26 cellular contexts compared by ENCODE assay signal in genomic region chr6:136163260-136163659, GRCh38.
"Had no signal": no experiment of that assay in that cellular context is flagged by ENCODE, and none has a peak within 500 bp of the region (broad histone marks: within the 10 kb centered on the region; RNA-seq: fewer than 3 reads in every experiment).

No MANE protein-coding gene starts in this region.

- ATAC-seq: stimulated activated effector memory CD8-positive, alpha-beta T cell treated with anti-CD3 and anti-CD28 coated beads, Interleukin-12 subunit alpha, Interleukin-12 subunit beta, amount 100 ng/mL, for 72 hours; stimulated activated memory B cell treated with anti-CD40 and anti-IgM and Interleukin-4, amounts not matched to agents 10 μg/mL and 1 μg/mL and 100 μg/mL, for 72 hours; stimulated activated naive B cell treated with anti-CD40 and anti-IgM and Interleukin-4, amounts not matched to agents 10 μg/mL and 1 μg/mL and 100 μg/mL, for 72 hours; stimulated activated naive CD8-positive, alpha-beta T cell treated with anti-CD3 and anti-CD28 coated beads, Interleukin-15, amount 100 ng/mL, for 72 hours; stimulated activated naive CD8-positive, alpha-beta T cell treated with anti-CD3 and anti-CD28 coated beads, Interleukin-15, Interleukin-2, amounts not matched to agents 100 U/mL and 50 U/mL, for 24 hours; upper lobe of right lung had no signal

- FAIRE-seq: urothelium cell line had no signal

- H3K36me3 ChIP-seq: thoracic aorta, thyroid gland, tibial artery, transverse colon, upper lobe of left lung, upper lobe of right lung, uterus, vagina had no signal

- H3K4me1 ChIP-seq: thyroid gland, tibial artery, transverse colon, upper lobe of left lung had no signal

- DNase-seq: stimulated activated CD4-positive, alpha-beta T cell treated with anti-CD3 and anti-CD28 coated beads, Interleukin-2, amount 100 ng/mL, for 48 hours; stimulated activated CD4-positive, alpha-beta T cell treated with anti-CD3 and anti-CD28 coated beads, Interleukin-4, amount 100 ng/mL, for 1 hour; stimulated activated CD4-positive, alpha-beta T cell treated with anti-CD3 and anti-CD28 coated beads, Interleukin-4, amount 100 ng/mL, for 24 hours; stimulated activated CD4-positive, alpha-beta T cell treated with anti-CD3 and anti-CD28 coated beads, Interleukin-4, amount 100 ng/mL, for 4 hours; stimulated activated CD8-positive, alpha-beta memory T cell treated with anti-CD3 and anti-CD28 coated beads, Interleukin-4, amount 100 ng/mL, for 48 hours; stimulated activated naive B cell treated with anti-CD40 and anti-IgM and Interleukin-4, amounts not matched to agents 10 μg/mL and 1 μg/mL and 100 μg/mL, for 72 hours; stimulated activated naive CD4-positive, alpha-beta T cell; stimulated activated naive CD4-positive, alpha-beta T cell treated with Interleukin-2 at 50 U/mL for 16 hours; stimulated activated naive CD8-positive, alpha-beta T cell treated with anti-CD3 and anti-CD28 coated beads, Interleukin-15, amount 100 ng/mL, for 72 hours; stimulated activated naive CD8-positive, alpha-beta T cell treated with anti-CD3 and anti-CD28 coated beads, Interleukin-15, Interleukin-2, amounts not matched to agents 100 U/mL and 50 U/mL, for 24 hours; stomach; substantia nigra; testis; thyroid gland; tibial artery; transverse colon; trophoblast cell; upper lobe of right lung; uterus had no signal

- H3K27me3 ChIP-seq: stomach, testis, thyroid gland, tibial artery, tibial nerve, transverse colon, upper lobe of left lung, upper lobe of right lung, uterus, vagina had no signal

- H3K9me3 ChIP-seq: stomach, testis, thoracic aorta, thyroid gland, tibial artery, tibial nerve, transverse colon, upper lobe of left lung, upper lobe of right lung, uterus, vagina had no signal

- H3K27ac ChIP-seq: stomach, testis, thoracic aorta, thyroid gland, tibial artery, tibial nerve, transverse colon, upper lobe of left lung, upper lobe of right lung, uterus, vagina had no signal

- H3K4me3 ChIP-seq: stomach, testis, thoracic aorta, thyroid gland, tibial artery, tibial nerve, transverse colon, upper lobe of left lung, upper lobe of right lung, uterus, vagina had no signal
